In genomic region chrX:108264376-108264775, GRCh38 we compare ENCODE assay signal across 1 cellular context.
TF ChIP-seq lines count a peak whose summit lies in the region.

No MANE protein-coding gene starts in this region.

TF ChIP-seq in GM23338, 12 proteins besides CTCF, POLR2A, EP300 and RAD21 (continued from another document):
- no peak for TF ChIP-seq REST (IDR thresholded peaks at IDR 0.05; ENCODE audit: unreplicated experiment)
- TF ChIP-seq ZNF331 (CRISPR knock-in tag; IDR thresholded peaks at IDR 0.05; ENCODE audit: low read depth), result no peak
- TF ChIP-seq ZNF462 (CRISPR knock-in tag; IDR thresholded peaks at IDR 0.05), result no peak
- no peak for TF ChIP-seq CREB1 (CRISPR knock-in tag; IDR thresholded peaks at IDR 0.05; ENCODE audit: low read depth)
- no peak for TF ChIP-seq JUNB (IDR thresholded peaks at IDR 0.05; ENCODE audit: unreplicated experiment)
- no peak for TF ChIP-seq POLR2AphosphoS5 (IDR thresholded peaks at IDR 0.05; ENCODE audit: low read depth)
- no peak for TF ChIP-seq ETS1 (IDR thresholded peaks at IDR 0.05)
